In the genomic region with DNA sequence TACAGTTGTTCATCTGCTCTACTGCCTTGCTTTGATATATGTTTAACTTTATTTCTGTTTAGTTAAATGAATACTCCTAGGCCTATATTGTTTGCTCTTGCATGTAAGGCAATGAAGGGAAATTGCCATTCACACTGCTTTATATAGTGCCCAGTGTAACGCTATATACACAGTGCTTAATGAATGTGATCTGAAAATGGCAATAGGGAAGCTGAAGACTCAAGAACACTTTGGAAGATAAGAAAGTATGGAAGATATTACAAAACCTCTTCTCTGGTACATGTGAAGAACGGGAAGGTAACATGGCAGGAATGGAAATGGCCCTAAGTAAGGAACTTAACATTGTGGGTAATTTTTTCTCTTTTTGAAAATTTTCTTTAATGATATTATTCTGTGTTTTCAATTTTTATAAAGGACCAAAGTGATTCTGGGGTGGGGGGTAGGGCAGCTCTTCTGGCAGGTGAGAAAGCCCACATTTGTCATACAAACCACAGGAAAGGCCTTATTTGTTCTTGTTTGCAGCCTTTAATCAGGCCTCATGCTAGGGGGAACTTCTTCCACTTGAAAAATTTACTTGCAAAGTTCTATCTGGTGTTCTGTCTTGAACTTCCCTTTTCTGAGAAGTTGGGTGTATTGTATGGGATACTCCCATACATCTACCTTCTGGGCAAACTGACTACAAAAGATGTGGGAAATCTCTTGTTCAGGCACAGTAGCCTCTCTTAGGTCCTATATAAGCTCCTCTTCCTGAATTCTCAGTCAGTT, we compare ENCODE assay signal across 11 cellular contexts.
DNase-seq lines count a peak whose midpoint lies in the region; ATAC-seq and TF ChIP-seq lines count a peak whose summit lies in the region.
"Had no signal": no experiment of that assay in that cellular context is flagged by ENCODE, and none has a peak within 500 bp of the region (broad histone marks: within the 10 kb centered on the region; RNA-seq: fewer than 3 reads in every experiment).

No MANE protein-coding gene starts in this region.

- H3K36me3 ChIP-seq in SK-N-SH (replicated peaks in 1 of 2; ENCODE audit: control insufficient read depth in 1 of 2, insufficient read depth in 2 of 2, low read length in 1 of 2) = peaks cover 2 to 3% of the 10 kb centered on the region in 2 experiments

- peaks cover 21% of the 10 kb centered on the region for H3F3A ChIP-seq in SK-N-SH (replicated peaks; ENCODE audit: insufficient read depth)

- no peaks in the 10 kb centered on the region for H3K27me3 Mint-ChIP-seq in effector memory CD8-positive, alpha-beta T cell
- no peaks in the 10 kb centered on the region for H3K27me3 Mint-ChIP-seq in stimulated activated naive B cell treated with anti-CD40 and anti-IgM and Interleukin-4, amounts not matched to agents 10 μg/mL and 1 μg/mL and 100 μg/mL, for 72 hours

- DNase-seq in SK-N-SH (no peak), NAMALWA (ENCODE audit: low spot score) (peak; percentile 70), kidney glomerular epithelial cell (lab: John Stamatoyannopoulos, UW) (no peak), GM19238 (ENCODE audit: insufficient read length, low spot score) (no peak), T1000 (lab: John Stamatoyannopoulos, UW) (no peak)
- no peak for DNase-seq in effector memory CD8-positive, alpha-beta T cell
- no peak for DNase-seq in stimulated activated naive B cell treated with anti-CD40 and anti-IgM and Interleukin-4, amounts not matched to agents 10 μg/mL and 1 μg/mL and 100 μg/mL, for 72 hours
- DNase-seq: ACHN, islet precursor cell, NCI-H2029 treated with DMSO at 0.1 percent for 48 hours had no signal

- no peaks in the 10 kb centered on the region for H3K9me3 Mint-ChIP-seq in effector memory CD8-positive, alpha-beta T cell
- peaks cover 7 to 8% of the 10 kb centered on the region in 2 donors for H3K9me3 Mint-ChIP-seq in stimulated activated naive B cell treated with anti-CD40 and anti-IgM and Interleukin-4, amounts not matched to agents 10 μg/mL and 1 μg/mL and 100 μg/mL, for 72 hours

- no peak overlapping the region for H3K9ac ChIP-seq in SK-N-SH

- no peaks in the 10 kb centered on the region for H3K9me3 ChIP-seq in SK-N-SH

- peak overlapping the region; percentile 57 to 73 for H3K4me3 Mint-ChIP-seq in effector memory CD8-positive, alpha-beta T cell
- H3K4me3 Mint-ChIP-seq in stimulated activated naive B cell treated with anti-CD40 and anti-IgM and Interleukin-4, amounts not matched to agents 10 μg/mL and 1 μg/mL and 100 μg/mL, for 72 hours = peak overlapping the region; percentile 62 to 71

- POLR2A ChIA-PET in SK-N-SH (lab: Yijun Ruan, JAX) = interaction anchor here (1.1 to 1.9 kb wide), 2 partner anchors 13 to 38 kb away, joined by 3 to 5 read pairs; no protein-coding TSS in a partner anchor

- no peak for TF ChIP-seq RAD21 in SK-N-SH (IDR thresholded peaks at IDR 0.05; ENCODE audit: low read length)

- H4K20me1 ChIP-seq in SK-N-SH (ENCODE audit: insufficient read depth) = no peaks in the 10 kb centered on the region

- WGBS in SK-N-SH (ENCODE audit: low lambda C conversion rate) = 96% methylated on average over 2 of the region's 2 CpGs

- H3K27ac ChIP-seq in SK-N-SH (ENCODE audit: low read depth in 2 of 2, low read length in 1 of 2) = peak overlapping the region; percentile 28 to 95; a peak in 3 of 4 replicates

- no peak overlapping the region for H2AFZ ChIP-seq in SK-N-SH (ENCODE audit: low read depth)

- H3K36me3 Mint-ChIP-seq in effector memory CD8-positive, alpha-beta T cell (ENCODE audit: insufficient read depth) = peaks cover 8% of the 10 kb centered on the region
- peaks cover 25 to 43% of the 10 kb centered on the region in 2 donors for H3K36me3 Mint-ChIP-seq in stimulated activated naive B cell treated with anti-CD40 and anti-IgM and Interleukin-4, amounts not matched to agents 10 μg/mL and 1 μg/mL and 100 μg/mL, for 72 hours

- no peaks in the 10 kb centered on the region for H3K9me2 ChIP-seq in SK-N-SH

- TF ChIP-seq EP300 in SK-N-SH (IDR thresholded peaks at IDR 0.05; ENCODE audit: borderline replicate concordance in 1 of 2, low read depth in 1 of 2, low read length in 1 of 2) = no peak

- ATAC-seq in SK-N-SH treated with all-trans-retinoic acid at 6 μM for 48 hours = no peak
- peak; percentile 70 for ATAC-seq in effector memory CD8-positive, alpha-beta T cell (replicated peaks)
- ATAC-seq in stimulated activated naive B cell treated with anti-CD40 and anti-IgM and Interleukin-4, amounts not matched to agents 10 μg/mL and 1 μg/mL and 100 μg/mL, for 72 hours (replicated peaks) = peak; percentile 50 to 59

- H3K4me1 Mint-ChIP-seq in effector memory CD8-positive, alpha-beta T cell (ENCODE audit: low read depth in 2 of 2) = peaks cover 59 to 80% of the 10 kb centered on the region in 2 donors
- peaks cover 56 to 92% of the 10 kb centered on the region in 2 donors for H3K4me1 Mint-ChIP-seq in stimulated activated naive B cell treated with anti-CD40 and anti-IgM and Interleukin-4, amounts not matched to agents 10 μg/mL and 1 μg/mL and 100 μg/mL, for 72 hours

- H3K27me3 ChIP-seq in SK-N-SH (ENCODE audit: insufficient read depth) = no peaks in the 10 kb centered on the region

- no peak for TF ChIP-seq CTCF in SK-N-SH (IDR thresholded peaks at IDR 0.05)

- H3K4me1 ChIP-seq in SK-N-SH (ENCODE audit: control insufficient read depth in 1 of 2, insufficient read depth in 2 of 2, low read depth in 1 of 2, low read length in 1 of 2) = peaks cover 35 to 58% of the 10 kb centered on the region in 2 experiments

- peaks cover 17% of the 10 kb centered on the region; the same call in 1 of the 2 replicates for H3K79me2 ChIP-seq in SK-N-SH (ENCODE audit: insufficient read depth)

- CTCF ChIA-PET in SK-N-SH (lab: Yijun Ruan, JAX) = interaction anchor here (0.7 to 2.0 kb wide), 5 partner anchors 9 to 207 kb away, joined by 3 to 6 read pairs (median 3); no protein-coding TSS in a partner anchor

- peak overlapping the region; percentile 87 to 92 for H3K27ac Mint-ChIP-seq in effector memory CD8-positive, alpha-beta T cell
- peak overlapping the region; percentile 97 for H3K27ac Mint-ChIP-seq in stimulated activated naive B cell treated with anti-CD40 and anti-IgM and Interleukin-4, amounts not matched to agents 10 μg/mL and 1 μg/mL and 100 μg/mL, for 72 hours

- H3K4me3 ChIP-seq in SK-N-SH (ENCODE audit: low read depth in 2 of 2, low read length in 1 of 2) = no peak overlapping the region

- H3K4me2 ChIP-seq in SK-N-SH = no peak overlapping the region

TF ChIP-seq in SK-N-SH, 30 proteins besides CTCF, POLR2A, EP300 and RAD21:
- TF ChIP-seq MAX (IDR thresholded peaks at IDR 0.05; ENCODE audit: low read depth) (no peak), RCOR1 (IDR thresholded peaks at IDR 0.05; ENCODE audit: low read length) (no peak), POLR2AphosphoS5 (IDR thresholded peaks at IDR 0.05; ENCODE audit: low read depth, low read length) (no peak), RFX5 (IDR thresholded peaks at IDR 0.05; ENCODE audit: low read length) (no peak), FOXJ3 (CRISPR knock-in tag; IDR thresholded peaks at IDR 0.05) (no peak), FOXM1 (IDR thresholded peaks at IDR 0.05; ENCODE audit: low read depth) (no peak), GABPA (IDR thresholded peaks at IDR 0.05; ENCODE audit: low read depth) (no peak), RXRA (IDR thresholded peaks at IDR 0.05; ENCODE audit: borderline replicate concordance, low read depth) (no peak), GATA2 (CRISPR knock-in tag; IDR thresholded peaks at IDR 0.05) (no peak), TCF12 (IDR thresholded peaks at IDR 0.05) (no peak)
- TF ChIP-seq, protein P1, sequence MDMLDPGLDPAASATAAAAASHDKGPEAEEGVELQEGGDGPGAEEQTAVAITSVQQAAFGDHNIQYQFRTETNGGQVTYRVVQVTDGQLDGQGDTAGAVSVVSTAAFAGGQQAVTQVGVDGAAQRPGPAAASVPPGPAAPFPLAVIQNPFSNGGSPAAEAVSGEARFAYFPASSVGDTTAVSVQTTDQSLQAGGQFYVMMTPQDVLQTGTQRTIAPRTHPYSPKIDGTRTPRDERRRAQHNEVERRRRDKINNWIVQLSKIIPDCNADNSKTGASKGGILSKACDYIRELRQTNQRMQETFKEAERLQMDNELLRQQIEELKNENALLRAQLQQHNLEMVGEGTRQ (IDR thresholded peaks at IDR 0.05; ENCODE audit: borderline replicate concordance, low read depth, low read length) = no peak
TF ChIP-seq in SK-N-SH: peak in this region for 0.

TF ChIP-seq in SK-N-SH treated with all-trans-retinoic acid at 6 μM for 48 hours, 23 proteins besides CTCF, POLR2A, EP300 and RAD21:
- TF ChIP-seq ZNF8 (CRISPR knock-in tag; IDR thresholded peaks at IDR 0.05) = no peak
- no peak for TF ChIP-seq PPARA (CRISPR knock-in tag; IDR thresholded peaks at IDR 0.05; ENCODE audit: borderline replicate concordance)
- no peak for TF ChIP-seq ZC3H10 (CRISPR knock-in tag; IDR thresholded peaks at IDR 0.05)
- TF ChIP-seq SNAI2 (CRISPR knock-in tag; IDR thresholded peaks at IDR 0.05) = no peak
